9 cellular contexts compared by ENCODE assay signal in the genomic region with DNA sequence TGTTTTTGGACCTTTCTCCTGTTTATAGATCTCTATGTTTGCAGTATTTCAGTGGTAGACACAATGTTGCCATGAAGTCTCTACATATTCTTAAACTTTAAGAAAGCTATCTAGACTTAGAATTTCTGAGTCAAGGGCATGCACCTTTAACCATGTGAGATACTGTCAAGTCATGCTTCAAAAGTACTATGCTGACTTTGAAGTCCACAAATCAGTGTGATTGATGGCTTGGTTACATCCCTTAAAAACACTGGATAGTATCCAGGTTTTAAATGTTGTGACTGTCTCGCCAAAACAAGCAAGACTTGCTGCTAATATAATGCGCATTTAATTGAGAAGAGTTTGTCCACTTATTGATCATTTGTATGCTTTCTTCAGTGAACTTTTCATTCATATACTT.
"Had no signal": no experiment of that assay in that cellular context is flagged by ENCODE, and none has a peak within 500 bp of the region (broad histone marks: within the 10 kb centered on the region; RNA-seq: fewer than 3 reads in every experiment).

No MANE protein-coding gene starts in this region.

- ATAC-seq: HCT116 had no signal

- H3K9me3 Mint-ChIP-seq: HFFc6 had no signal

- H3K9me3 ChIP-seq: HAP-1 had no signal

- H3K4me3 ChIP-seq: GM23248, HAP-1 had no signal

- H2AFZ ChIP-seq: GM23248 had no signal

- H3K9ac ChIP-seq: GM23248, KMS-11 had no signal

- DNase-seq: GM23248, GOT3, H7, HFFc6, IMR-90, KBM-7 had no signal

- H3K27ac ChIP-seq: GM23248, KMS-11 had no signal

- H3K36me3 ChIP-seq: HAP-1 had no signal

- H3K4me1 ChIP-seq: HAP-1 had no signal

- H3K4me3 Mint-ChIP-seq: HFFc6 had no signal

- H3K4me2 ChIP-seq: KMS-11 had no signal

- H3K27ac Mint-ChIP-seq: HFFc6 had no signal
